Comparison of ENCODE assay signal across 17 cellular contexts in genomic region chr2:232340171-232340935, GRCh38. TPM values are rescaled to one million over a fixed set of nuclear protein-coding genes. Genes with fewer than 3 reads are reported as not detected.
DNase-seq lines count a peak whose midpoint lies in the region; ATAC-seq, FAIRE-seq and TF ChIP-seq lines count a peak whose summit lies in the region.
"Had no signal": no experiment of that assay in that cellular context is flagged by ENCODE, and none has a peak within 500 bp of the region (broad histone marks: within the 10 kb centered on the region; RNA-seq: fewer than 3 reads in every experiment).

No MANE protein-coding gene starts in this region.

- H4K5ac ChIP-seq in H1 (ENCODE audit: insufficient read length, low read depth, low read length), result no peak overlapping the region

- H3K27ac Mint-ChIP-seq in MCF 10A (ENCODE audit: low read depth, unreplicated experiment), result peak overlapping the region; percentile 63

- no peak overlapping the region for H4K91ac ChIP-seq in H1 (replicated peaks; ENCODE audit: insufficient read length, low read length)

- TF ChIP-seq POLR2A in H1 (IDR thresholded peaks at IDR 0.05; ENCODE audit: control extremely low read depth in 1 of 2, low read depth in 2 of 2, low read length in 2 of 2) (no peak), spleen (IDR thresholded peaks at IDR 0.05) (no peak)

- FAIRE-seq in H1 (lab: Jason Lieb, UNC), result no peak

- H3K79me2 ChIP-seq in mammary epithelial cell (ENCODE audit: insufficient read depth, low read length) (no peaks in the 10 kb centered on the region), H1 (ENCODE audit: control insufficient read depth in 1 of 2, insufficient read depth in 2 of 2, low read length in 2 of 2) (no peaks in the 10 kb centered on the region)

- ATAC-seq in GM21515 (IDR thresholded peaks at IDR 0.05; ENCODE audit: unreplicated experiment), result no peak
- ATAC-seq: Panc1 had no signal

- intact Hi-C loops in MCF 10A (cut with micrococcal nuclease), result no loop called here
- intact Hi-C loops in mammary epithelial cell (cut with micrococcal nuclease), result no loop called here
- intact Hi-C loops in spleen (cut with DNase I; ENCODE audit: low total_unique reads), result no loop called here

- no peaks in the 10 kb centered on the region for H3K4me1 ChIP-seq in mammary epithelial cell (ENCODE audit: insufficient read depth, low read length)
- no peaks in the 10 kb centered on the region; a peak in 1 of 7 replicates for H3K4me1 ChIP-seq in H1 (replicated peaks in 1 of 4; ENCODE audit: control insufficient read depth in 3 of 4, insufficient read depth in 4 of 4, low read length in 3 of 4)
- H3K4me1 ChIP-seq in spleen, result no peaks in the 10 kb centered on the region

- no peak overlapping the region for H2BK120ac ChIP-seq in H1 (replicated peaks; ENCODE audit: low read depth, low read length)

- BruUV-seq in MCF 10A (replicated peaks; lab: Mats Ljungman, UMichigan) (no TSS peak), mammary epithelial cell (replicated peaks; lab: Mats Ljungman, UMichigan) (no TSS peak)

- H3K36me3 ChIP-seq in mammary epithelial cell (ENCODE audit: insufficient read depth, low read length) (no peaks in the 10 kb centered on the region), H1 (ENCODE audit: control insufficient read depth in 2 of 4, insufficient read depth in 4 of 4, low read length in 3 of 4) (no peaks in the 10 kb centered on the region), spleen (peaks cover 0 to 22% (median 9%) of the 10 kb centered on the region in 6 donors)

- no peak overlapping the region for H3K56ac ChIP-seq in H1 (replicated peaks; ENCODE audit: insufficient read length, low read depth, low read length)

- no peaks in the 10 kb centered on the region for H3K4me1 Mint-ChIP-seq in MCF 10A (ENCODE audit: insufficient read depth, unreplicated experiment)

- H3K4me3 Mint-ChIP-seq in MCF 10A (ENCODE audit: unreplicated experiment), result no peak overlapping the region
- H3K4me3 Mint-ChIP-seq: H9 had no signal

- no peak overlapping the region for H2BK5ac ChIP-seq in H1 (ENCODE audit: low read depth, low read length)

- no peaks in the 10 kb centered on the region for H3K9me3 ChIP-seq in mammary epithelial cell (replicated peaks; ENCODE audit: insufficient read depth, low read length)
- H3K9me3 ChIP-seq in H1 (ENCODE audit: insufficient read depth in 2 of 2, low read depth in 1 of 2, low read length in 1 of 2), result no peaks in the 10 kb centered on the region
- H3K9me3 ChIP-seq in spleen, result no peaks in the 10 kb centered on the region
- H3K9me3 ChIP-seq: BLaER1 treated with 17β-estradiol and CSF1 and Interleukin-3, amounts not matched to agents 10 nM and 100 nM had no signal

- dilution Hi-C loops in mammary epithelial cell (cut with HindIII; ENCODE audit: low sequenced_read_pairs), result no loop called here

- H2AFZ ChIP-seq in mammary epithelial cell (ENCODE audit: low read depth, low read length) (no peak overlapping the region), H1 (ENCODE audit: low read length) (no peak overlapping the region)

- no peaks in the 10 kb centered on the region for H3K23me2 ChIP-seq in H1 (ENCODE audit: low read depth, low read length)

- 93% methylated on average over 5 of the region's 14 CpGs for WGBS in mammary epithelial cell (ENCODE audit: low coverage, missing lambda C conversion rate)
- WGBS in H1 (ENCODE audit: extremely low coverage in 1 of 2, insufficient coverage in 1 of 2, insufficient read length in 1 of 2, insufficient replicate concordance in 2 of 2, low coverage in 1 of 2, low lambda C conversion rate in 2 of 2, missing lambda C conversion rate in 1 of 2), 2 experiments, result 86% methylated on average over 14 of the region's 14 CpGs; no CpG with 5 or more reads in 1 of the 2 experiments
- 87 to 96% (median 94%) methylated on average over 9 to 14 of the region's 14 CpGs for WGBS in spleen, 5 donors

- TF ChIP-seq CTCF in MCF 10A (IDR thresholded peaks at IDR 0.05; ENCODE audit: unreplicated experiment), result no peak
- TF ChIP-seq CTCF in mammary epithelial cell (conservative IDR thresholded peaks at IDR 0.05 in 1 of 2, IDR thresholded peaks at IDR 0.05 in 1 of 2; ENCODE audit: extremely low read depth in 1 of 2, insufficient read depth in 1 of 2, low read depth in 1 of 2, low read length in 2 of 2), result no peak
- TF ChIP-seq CTCF in H1 (IDR thresholded peaks at IDR 0.05; ENCODE audit: control extremely low read depth in 1 of 3, insufficient read depth in 1 of 3, low read depth in 1 of 3, low read length in 3 of 3), result no peak
- no peak for TF ChIP-seq CTCF in spleen (IDR thresholded peaks at IDR 0.05 in 8 of 11, conservative IDR thresholded peaks at IDR 0.05 in 3 of 11)

- no peaks in the 10 kb centered on the region for H3K27me3 Mint-ChIP-seq in MCF 10A (ENCODE audit: insufficient read depth, unreplicated experiment)

- H4K8ac ChIP-seq in H1 (ENCODE audit: extremely low read depth, insufficient read depth, low read length), result peak overlapping the region; percentile 36; the same call in 1 of the 2 replicates

- H3K14ac ChIP-seq in H1 (ENCODE audit: insufficient read length), result no peak overlapping the region

- no peak overlapping the region for H3K4me3 ChIP-seq in mammary epithelial cell (replicated peaks in 1 of 3; ENCODE audit: insufficient read depth in 1 of 3, low read depth in 2 of 3, low read length in 3 of 3)
- H3K4me3 ChIP-seq in H1 (ENCODE audit: extremely low read depth in 1 of 4, insufficient read depth in 2 of 4, low read depth in 3 of 4, low read length in 4 of 4), result no peak overlapping the region
- H3K4me3 ChIP-seq in spleen, result no peak overlapping the region
- H3K4me3 ChIP-seq: BLaER1 treated with 17β-estradiol and CSF1 and Interleukin-3, amounts not matched to agents 10 nM and 100 nM had no signal

- no peak overlapping the region for H2BK12ac ChIP-seq in H1 (ENCODE audit: low read depth, low read length)

- TF ChIP-seq RAD21 in H1 (IDR thresholded peaks at IDR 0.05 in 1 of 2, conservative IDR thresholded peaks at IDR 0.05 in 1 of 2; ENCODE audit: low read depth in 2 of 2, low read length in 2 of 2), result no peak

- no peaks in the 10 kb centered on the region for H4K20me1 ChIP-seq in mammary epithelial cell (ENCODE audit: insufficient read depth, low read length)
- no peaks in the 10 kb centered on the region for H4K20me1 ChIP-seq in H1 (replicated peaks in 1 of 2; ENCODE audit: control insufficient read depth in 1 of 2, insufficient read depth in 2 of 2, low read length in 2 of 2)

- H3K27ac ChIP-seq in mammary epithelial cell (ENCODE audit: insufficient read depth, low read depth, low read length) (no peak overlapping the region), H1 (ENCODE audit: low read depth, low read length) (no peak overlapping the region), spleen (no peak overlapping the region)
- H3K27ac ChIP-seq: BLaER1 treated with 17β-estradiol and CSF1 and Interleukin-3, amounts not matched to agents 10 nM and 100 nM had no signal

- H3K79me1 ChIP-seq in H1 (ENCODE audit: low read depth, low read length), result no peaks in the 10 kb centered on the region

- H3K9me3 Mint-ChIP-seq in MCF 10A (ENCODE audit: unreplicated experiment), result no peaks in the 10 kb centered on the region

- H3K18ac ChIP-seq in H1 (ENCODE audit: extremely low read depth, low read length), result no peak overlapping the region

- no peak overlapping the region for H2BK15ac ChIP-seq in H1 (ENCODE audit: low read length)

- peak; percentile 13 for DNase-seq in activated CD4-positive, CD25-positive, alpha-beta regulatory T cell treated with anti-CD3 and anti-CD28 coated beads, Interleukin-2, amount 50 U/mL, for 72 hours
- no peak for DNase-seq in activated CD4-positive, CD25-positive, alpha-beta regulatory T cell (lab: John Stamatoyannopoulos, UW)
- DNase-seq in MCF 10A (ENCODE audit: unreplicated experiment) (no peak), mammary epithelial cell (no peak), H1 (ENCODE audit: low read depth in 1 of 2, low spot score in 2 of 2) (no peak), spleen (peak; percentile 47), G401 (ENCODE audit: low spot score) (no peak)
- DNase-seq: COR-L47, EL, H9, Karpas-422, NCI-H187 treated with DMSO at 0.1 percent for 48 hours, NCI-H2171 treated with DMSO at 0.1 percent for 48 hours, SHP77 treated with DMSO at 0.1 percent for 48 hours had no signal

- H2AK5ac ChIP-seq in H1 (ENCODE audit: low read depth, low read length), result no peak overlapping the region

- no peak overlapping the region for H3K23ac ChIP-seq in H1 (ENCODE audit: insufficient read length)

- POLR2A ChIA-PET in MCF 10A (lab: Yijun Ruan, JAX) (no interaction called here), H1 (lab: Charles Lee; ENCODE audit: partially characterized antibody) (interaction anchor here (0.7 to 1.1 kb wide), 3 partner anchors 11 to 66 kb away, joined by 3 to 5 read pairs (median 3); no protein-coding TSS in a partner anchor)

- H3K27me3 ChIP-seq in mammary epithelial cell (ENCODE audit: insufficient read depth, low read length) (no peaks in the 10 kb centered on the region), H1 (replicated peaks in 1 of 4; ENCODE audit: control insufficient read depth in 3 of 4, extremely low read depth in 1 of 4, insufficient read depth in 3 of 4, low read length in 3 of 4) (no peaks in the 10 kb centered on the region), spleen (replicated peaks in 1 of 7) (no peaks in the 10 kb centered on the region)
- H3K27me3 ChIP-seq: BLaER1 treated with 17β-estradiol and CSF1 and Interleukin-3, amounts not matched to agents 10 nM and 100 nM had no signal

- peaks cover 12% of the 10 kb centered on the region for H3K36me3 Mint-ChIP-seq in MCF 10A (ENCODE audit: insufficient read depth, unreplicated experiment)

- no peak overlapping the region for H3K4ac ChIP-seq in H1 (replicated peaks; ENCODE audit: insufficient read length, low read depth, low read length)

- TF ChIP-seq EP300 in H1 (IDR thresholded peaks at IDR 0.05; ENCODE audit: borderline replicate concordance in 1 of 2, low read depth in 2 of 2, low read length in 2 of 2), result no peak

- in situ Hi-C loops in mammary epithelial cell (cut with MboI; ENCODE audit: low sequenced_read_pairs in 2 of 2), result loop anchor here in 1 of 2 donors (25.0 kb wide), 1 partner anchor 97 kb away; no protein-coding TSS in a partner anchor
- in situ Hi-C loops in G401 (cut with HindIII; ENCODE audit: low sequenced_read_pairs), result no loop called here

- H2BK20ac ChIP-seq in H1 (ENCODE audit: low read length), result no peak overlapping the region

- H3K9ac ChIP-seq in mammary epithelial cell (ENCODE audit: insufficient read depth, low read length) (no peak overlapping the region), H1 (replicated peaks in 1 of 4; ENCODE audit: extremely low read depth in 1 of 4, low read depth in 3 of 4, low read length in 3 of 4) (no peak overlapping the region)
- H3K9ac ChIP-seq: BLaER1 treated with 17β-estradiol and CSF1 and Interleukin-3, amounts not matched to agents 10 nM and 100 nM had no signal

- H3K4me2 ChIP-seq in mammary epithelial cell (ENCODE audit: insufficient read depth, low read depth, low read length) (no peak overlapping the region), H1 (ENCODE audit: insufficient read depth in 1 of 2, low read depth in 2 of 2, low read length in 2 of 2) (no peak overlapping the region)
- H3K4me2 ChIP-seq: BLaER1 treated with 17β-estradiol and CSF1 and Interleukin-3, amounts not matched to agents 10 nM and 100 nM had no signal

- CTCF ChIA-PET in MCF 10A (lab: Yijun Ruan, JAX) (interaction anchor here (0.6 to 1.5 kb wide), 4 partner anchors 14 to 439 kb away, joined by 3 to 7 read pairs (median 5); no protein-coding TSS in a partner anchor), mammary epithelial cell (lab: Charles Lee; ENCODE audit: low non-redundant PET) (no interaction called here), H1 (lab: Charles Lee; ENCODE audit: partially characterized antibody) (interaction anchor here (0.6 to 4.7 kb wide), 40 partner anchors 9 to 1427 kb away, joined by 3 to 72 read pairs (median 4); partner anchors contain the start of genes ALPG and NPPC)

RNA-seq across cellular contexts. Expression of gene ALPP, which starts 38.2 kb away (rescaled TPM):
- 0.35 and 0.64 TPM in 2 replicates for total RNA-seq in MCF 10A (2022)
- not detected for total RNA-seq in mammary epithelial cell
- 0.03 TPM for polyA plus RNA-seq in mammary epithelial cell
- not detected for polyA minus RNA-seq in mammary epithelial cell
- 0.15 TPM in 1 of 2 replicates, not detected in the other for total RNA-seq in H1 (2021; fragmentation: NEBNext Ultra II Directional; extraction: Animal tissue kit (Norgen Biotek cat#: 25700))
- polyA plus RNA-seq in H1 (2011; rRNA removed), result 0.15 and 0.20 TPM in 2 replicates
- 0.06 TPM for polyA plus RNA-seq in H1 (2011; cell fraction: cytosol; rRNA removed)
- polyA plus RNA-seq in H1 (2011; cell fraction: nucleus; rRNA removed), result 0.19 TPM
- polyA plus RNA-seq in H1 (2012, experiment 1 of 2), result 0.28 to 0.85 TPM (median 0.65 TPM) in 4 replicates
- 0.07 TPM for polyA plus RNA-seq in H1 (2012, experiment 2 of 2)
- 0.12 TPM for polyA plus RNA-seq in H1 (2013, experiment 1 of 2)
- polyA plus RNA-seq in H1 (2013, experiment 2 of 2), result 0.06 TPM
- polyA minus RNA-seq in H1 (2011; rRNA and poly(A)+ RNA removed), result 0.06 and 0.07 TPM in 2 replicates
- not detected for polyA minus RNA-seq in H1 (2011; cell fraction: cytosol; rRNA and poly(A)+ RNA removed)
- not detected for polyA minus RNA-seq in H1 (2011; cell fraction: nucleus; rRNA and poly(A)+ RNA removed)
- total RNA-seq in spleen, result not detected
- not detected for polyA plus RNA-seq in spleen
- total RNA-seq in G401 (2014; rRNA removed; shearing (Covaris generic)), result 6.2 and 9.0 TPM in 2 replicates

Comparison
In these comparisons a context has a peak if more than half of its experiments do, and no peak if none do; other contexts are left out.
1. DNase-seq: peak in activated CD4-positive, CD25-positive, alpha-beta regulatory T cell treated with anti-CD3 and anti-CD28 coated beads, Interleukin-2, amount 50 U/mL, for 72 hours (single experiment) and spleen (single experiment); none in activated CD4-positive, CD25-positive, alpha-beta regulatory T cell (0 of 4), MCF 10A (single experiment), mammary epithelial cell (single experiment), H1 (0 of 2) and G401 (single experiment).